9 cellular contexts compared by ENCODE assay signal in the genomic region with DNA sequence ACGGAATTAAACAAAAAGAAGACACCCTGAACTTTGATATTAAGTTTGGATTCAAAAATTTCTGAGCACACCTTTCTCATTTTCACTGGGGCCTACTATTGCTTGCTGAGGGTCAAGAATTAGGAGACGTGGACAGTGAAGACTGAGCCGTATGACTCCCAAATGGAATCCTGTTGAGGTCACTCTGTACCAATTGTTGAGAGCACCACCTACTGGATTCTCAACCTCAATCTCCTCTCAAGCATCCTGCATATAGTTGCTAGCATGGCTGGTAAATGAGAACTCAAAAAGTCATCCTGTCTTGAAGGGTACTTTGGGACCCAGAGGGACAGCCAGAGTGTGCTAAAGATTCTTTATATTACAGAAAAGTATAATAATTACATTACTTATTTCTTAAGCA. TPM values are rescaled to one million over a fixed set of nuclear protein-coding genes. Genes with fewer than 3 reads are reported as not detected.
DNase-seq lines count a peak whose midpoint lies in the region; ATAC-seq and TF ChIP-seq lines count a peak whose summit lies in the region.
"Had no signal": no experiment of that assay in that cellular context is flagged by ENCODE, and none has a peak within 500 bp of the region (broad histone marks: within the 10 kb centered on the region; RNA-seq: fewer than 3 reads in every experiment).

No MANE protein-coding gene starts in this region.

- no peaks in the 10 kb centered on the region for H3K4me1 Mint-ChIP-seq in H9
- H3K4me1 Mint-ChIP-seq in activated CD8-positive, alpha-beta T cell treated with anti-CD3 and anti-CD28 coated beads for 36 hours (ENCODE audit: low read depth), result no peaks in the 10 kb centered on the region

- H3K9ac ChIP-seq in H9 (ENCODE audit: extremely low read depth, insufficient read length, low read length) (no peak overlapping the region), adipocyte (ENCODE audit: low read length) (no peak overlapping the region)

- H3K14ac ChIP-seq in H9 (ENCODE audit: insufficient read depth, low read length), result no peak overlapping the region

- no peak overlapping the region for H2AK5ac ChIP-seq in H9 (ENCODE audit: insufficient read length, low read length)

- peak; percentile 16 for TF ChIP-seq CTCF in AG04449 (IDR thresholded peaks at IDR 0.05; ENCODE audit: insufficient read depth, low read length, missing control alignments)
- peak; percentile 63 for TF ChIP-seq CTCF in H9 (conservative IDR thresholded peaks at IDR 0.05)
- no peak for TF ChIP-seq CTCF in activated CD8-positive, alpha-beta T cell treated with anti-CD3 and anti-CD28 coated beads for 36 hours (IDR thresholded peaks at IDR 0.05)

- H3K27me3 ChIP-seq in H9 (ENCODE audit: insufficient read depth, low read length) (no peaks in the 10 kb centered on the region), adipocyte (replicated peaks; ENCODE audit: control insufficient read depth, insufficient read depth, low read length) (peaks cover under 1% of the 10 kb centered on the region)

- no peaks in the 10 kb centered on the region for H3K23me2 ChIP-seq in H9 (ENCODE audit: insufficient read length, low read depth, low read length, poor library complexity, severe bottlenecking)

- no peak overlapping the region for H3K4me3 ChIP-seq in AG04449 (ENCODE audit: low read depth, low read length)
- no peak overlapping the region for H3K4me3 ChIP-seq in adipocyte (ENCODE audit: low read length)

- peaks cover 0 to 11% (median 2%) of the 10 kb centered on the region in 3 experiments; a peak in 5 of 7 replicates for H3K36me3 Mint-ChIP-seq in H9 (ENCODE audit: insufficient read depth in 1 of 3, low read depth in 3 of 3)
- H3K36me3 Mint-ChIP-seq in activated CD8-positive, alpha-beta T cell treated with anti-CD3 and anti-CD28 coated beads for 36 hours (ENCODE audit: low read depth), result no peaks in the 10 kb centered on the region

- DNase-seq in AG04449 (ENCODE audit: low read depth, low spot score) (no peak), H9 (no peak), adipocyte (ENCODE audit: low read depth) (peak; percentile 29), iPS-NIHi11 (ENCODE audit: low spot score) (peak; percentile 58), inferior parietal cortex (ENCODE audit: extremely low spot score) (no peak), glomerular visceral epithelial cell (ENCODE audit: extremely low spot score) (no peak)
- no peak for DNase-seq in activated CD8-positive, alpha-beta T cell treated with anti-CD3 and anti-CD28 coated beads for 36 hours
- DNase-seq: activated T-cell treated with anti-CD3 and anti-CD28 coated beads, Interleukin-2, amount 50 U/mL, for 4 hours had no signal

- no peaks in the 10 kb centered on the region for H4K20me1 ChIP-seq in H9 (ENCODE audit: control insufficient read depth, insufficient read depth, insufficient read length)

- no peak overlapping the region for H3K4me2 ChIP-seq in H9 (ENCODE audit: insufficient read depth, insufficient read length, low read length)

- H2BK5ac ChIP-seq in H9 (ENCODE audit: insufficient read length, low read length), result no peak overlapping the region

- no peak overlapping the region for H3K18ac ChIP-seq in H9 (ENCODE audit: insufficient read length, low read depth, low read length)

- H4K91ac ChIP-seq in H9 (ENCODE audit: insufficient read length, low read depth, low read length), result no peak overlapping the region

- H2BK120ac ChIP-seq in H9 (ENCODE audit: low read depth, low read length, poor library complexity, severe bottlenecking), result no peak overlapping the region

- H2BK15ac ChIP-seq in H9 (ENCODE audit: low read depth, low read length), result no peak overlapping the region

- WGBS in H9 (ENCODE audit: extremely low coverage, insufficient read length, low lambda C conversion rate), result no CpG with 5 or more reads among the region's 3 CpGs

- H2BK20ac ChIP-seq in H9 (ENCODE audit: low read depth, low read length, poor library complexity, severe bottlenecking), result no peak overlapping the region

- H3K36me3 ChIP-seq in adipocyte (ENCODE audit: control insufficient read depth, insufficient read depth, low read length, severe bottlenecking), result no peaks in the 10 kb centered on the region

- no peaks in the 10 kb centered on the region for H3K79me2 ChIP-seq in H9 (ENCODE audit: insufficient read depth, low read length)

- no peak overlapping the region for H2BK12ac ChIP-seq in H9 (ENCODE audit: insufficient read length, low read depth, low read length)

- no peak overlapping the region for H3K4ac ChIP-seq in H9 (ENCODE audit: low read depth, low read length)

- H3K56ac ChIP-seq in H9 (ENCODE audit: insufficient read length, low read depth, low read length), result no peak overlapping the region

- H3K9me3 Mint-ChIP-seq in H9, result peaks cover 17 to 20% of the 10 kb centered on the region in 2 experiments
- peaks cover 10% of the 10 kb centered on the region for H3K9me3 Mint-ChIP-seq in activated CD8-positive, alpha-beta T cell treated with anti-CD3 and anti-CD28 coated beads for 36 hours

- intact Hi-C loops in activated CD8-positive, alpha-beta T cell treated with anti-CD3 and anti-CD28 coated beads for 36 hours (cut with micrococcal nuclease), result no loop called here

- no peak overlapping the region for H3K27ac ChIP-seq in H9 (ENCODE audit: insufficient read length, low read depth, low read length)

- POLR2A ChIA-PET in AG04449 (lab: Yijun Ruan, JAX), result no interaction called here
- POLR2A ChIA-PET in activated CD8-positive, alpha-beta T cell treated with anti-CD3 and anti-CD28 coated beads for 36 hours (lab: Charles Lee), result no interaction called here

- no peak overlapping the region for H3K4me3 Mint-ChIP-seq in H9
- H3K4me3 Mint-ChIP-seq in activated CD8-positive, alpha-beta T cell treated with anti-CD3 and anti-CD28 coated beads for 36 hours, result no peak overlapping the region
- H3K4me3 Mint-ChIP-seq: activated T-cell treated with anti-CD3 and anti-CD28 coated beads, Interleukin-2, amount 50 U/mL, for 4 hours had no signal

- H3K27me3 Mint-ChIP-seq in H9 (ENCODE audit: low read depth), result peaks cover 3% of the 10 kb centered on the region
- H3K27me3 Mint-ChIP-seq in activated CD8-positive, alpha-beta T cell treated with anti-CD3 and anti-CD28 coated beads for 36 hours, result peaks cover 9% of the 10 kb centered on the region

- CTCF ChIA-PET in AG04449 (lab: Yijun Ruan, JAX), result interaction anchor here (1.3 kb wide), 1 partner anchor 16 kb away, joined by 3 read pairs; no protein-coding TSS in a partner anchor
- CTCF ChIA-PET in activated CD8-positive, alpha-beta T cell treated with anti-CD3 and anti-CD28 coated beads for 36 hours (lab: Charles Lee), result no interaction called here

- H4K5ac ChIP-seq in H9 (ENCODE audit: insufficient read length, low read depth, low read length), result no peak overlapping the region

- H3K23ac ChIP-seq in H9 (ENCODE audit: insufficient read length, low read depth, low read length), result no peak overlapping the region

- no peak overlapping the region for H3K27ac Mint-ChIP-seq in H9
- no peak overlapping the region for H3K27ac Mint-ChIP-seq in activated CD8-positive, alpha-beta T cell treated with anti-CD3 and anti-CD28 coated beads for 36 hours

- H3K79me1 ChIP-seq in H9 (ENCODE audit: insufficient read depth, low read depth, low read length, poor library complexity, severe bottlenecking), result no peaks in the 10 kb centered on the region

- H3K9me3 ChIP-seq in H9 (ENCODE audit: control insufficient read depth, low read depth, low read length), result no peaks in the 10 kb centered on the region
- H3K9me3 ChIP-seq in adipocyte (ENCODE audit: control insufficient read depth, low read length), result peaks cover 16% of the 10 kb centered on the region

- no peak overlapping the region for H2AFZ ChIP-seq in H9 (ENCODE audit: low read length)

- no peak for ATAC-seq in GM19035 (IDR thresholded peaks at IDR 0.05; ENCODE audit: unreplicated experiment)
- no peak for ATAC-seq in activated CD8-positive, alpha-beta T cell treated with anti-CD3 and anti-CD28 coated beads for 36 hours
- ATAC-seq: activated T-cell treated with anti-CD3 and anti-CD28 coated beads, Interleukin-2, amount 50 U/mL, for 4 hours had no signal

- H3T11ph ChIP-seq in H9 (ENCODE audit: low read length), result no peak overlapping the region

- H4K8ac ChIP-seq in H9 (replicated peaks; ENCODE audit: insufficient read length, low read depth, low read length), result no peak overlapping the region

- H3K4me1 ChIP-seq in H9 (ENCODE audit: insufficient read depth, low read length) (no peaks in the 10 kb centered on the region), adipocyte (ENCODE audit: control insufficient read depth, insufficient read depth, low read length) (no peaks in the 10 kb centered on the region)

RNA-seq across cellular contexts. Expression of a gene that starts 20.2 kb away (rescaled TPM):
- total RNA-seq in H9 (2021), result 32.7 and 35.5 TPM in 2 replicates
- 10 to 100 TPM; 72.4 to 72.7 TPM for total RNA-seq in activated CD8-positive, alpha-beta T cell treated with anti-CD3 and anti-CD28 coated beads for 36 hours

Comparison
In these comparisons a context has a peak if more than half of its experiments do, and no peak if none do; other contexts are left out.
1. DNase-seq: peak in adipocyte (single experiment) and iPS-NIHi11 (single experiment); none in AG04449 (single experiment), H9 (single experiment), inferior parietal cortex (single experiment), glomerular visceral epithelial cell (single experiment) and activated CD8-positive, alpha-beta T cell treated with anti-CD3 and anti-CD28 coated beads for 36 hours (single experiment).